Comparison of ENCODE assay signal across 1 cellular context in genomic region chr5:61817472-61818326, GRCh38.
TF ChIP-seq lines count a peak whose summit lies in the region.

No MANE protein-coding gene starts in this region.

TF ChIP-seq in WTC11, 78 proteins besides CTCF, POLR2A, EP300 and RAD21 (continued from another document):
- TF ChIP-seq STAT6 (CRISPR knock-in tag; conservative IDR thresholded peaks at IDR 0.05; ENCODE audit: low read depth) (no peak), ESRRA (CRISPR knock-in tag; IDR thresholded peaks at IDR 0.05; ENCODE audit: borderline replicate concordance) (no peak), IRF2 (CRISPR knock-in tag; IDR thresholded peaks at IDR 0.05; ENCODE audit: borderline replicate concordance, low read depth) (no peak), NFYB (CRISPR knock-in tag; conservative IDR thresholded peaks at IDR 0.05; ENCODE audit: low read depth) (no peak), ERG (CRISPR knock-in tag; IDR thresholded peaks at IDR 0.05) (no peak), SOX15 (CRISPR knock-in tag; IDR thresholded peaks at IDR 0.05) (no peak), E2F4 (CRISPR knock-in tag; IDR thresholded peaks at IDR 0.05; ENCODE audit: borderline replicate concordance, low read depth) (no peak), RELA (CRISPR knock-in tag; IDR thresholded peaks at IDR 0.05; ENCODE audit: borderline replicate concordance) (no peak), JAZF1 (CRISPR knock-in tag; IDR thresholded peaks at IDR 0.05) (no peak), ZNF396 (CRISPR knock-in tag; IDR thresholded peaks at IDR 0.05; ENCODE audit: borderline replicate concordance) (no peak), HMGXB4 (CRISPR knock-in tag; IDR thresholded peaks at IDR 0.05) (no peak), TCF7 (CRISPR knock-in tag; IDR thresholded peaks at IDR 0.05; ENCODE audit: low read depth) (no peak), E2F1 (CRISPR knock-in tag; IDR thresholded peaks at IDR 0.05) (no peak), FOXP4 (CRISPR knock-in tag; IDR thresholded peaks at IDR 0.05) (no peak)
